Comparison of ENCODE assay signal across 26 cellular contexts in genomic region chr1:227434808-227435207, GRCh38.
DNase-seq lines count a peak whose midpoint lies in the region; ATAC-seq, FAIRE-seq and TF ChIP-seq lines count a peak whose summit lies in the region.
"Had no signal": no experiment of that assay in that cellular context is flagged by ENCODE, and none has a peak within 500 bp of the region (broad histone marks: within the 10 kb centered on the region; RNA-seq: fewer than 3 reads in every experiment).

No MANE protein-coding gene starts in this region.

- no peak overlapping the region for H4K91ac ChIP-seq in H1 (replicated peaks; ENCODE audit: insufficient read length, low read length)

- H3K27ac Mint-ChIP-seq in astrocyte (ENCODE audit: unreplicated experiment) (peak overlapping the region; percentile 26), T-helper 17 cell (no peak overlapping the region)

- H3K36me3 Mint-ChIP-seq in astrocyte (ENCODE audit: low read depth, unreplicated experiment) = no peaks in the 10 kb centered on the region
- peaks cover 2% of the 10 kb centered on the region for H3K36me3 Mint-ChIP-seq in T-helper 17 cell (ENCODE audit: low read depth)
- H3K36me3 Mint-ChIP-seq: CD4-positive, alpha-beta memory T cell had no signal

- H4K8ac ChIP-seq in H1 (ENCODE audit: extremely low read depth, insufficient read depth, low read length) = no peak overlapping the region

- H2BK5ac ChIP-seq in H1 (ENCODE audit: low read depth, low read length) = no peak overlapping the region

- no peak overlapping the region for H3K14ac ChIP-seq in H1 (ENCODE audit: insufficient read length)

- H3K9ac ChIP-seq in HCT116 (ENCODE audit: low read length) = no peak overlapping the region
- H3K9ac ChIP-seq in astrocyte (ENCODE audit: low read length) = no peak overlapping the region
- no peak overlapping the region for H3K9ac ChIP-seq in H1 (replicated peaks in 1 of 4; ENCODE audit: extremely low read depth in 1 of 4, low read depth in 3 of 4, low read length in 3 of 4)

- H3K9me3 Mint-ChIP-seq in astrocyte (ENCODE audit: unreplicated experiment) = no peaks in the 10 kb centered on the region

- no peak overlapping the region for H3K4me3 ChIP-seq in HCT116 (replicated peaks in 1 of 2; ENCODE audit: low read depth in 1 of 2, low read length in 2 of 2)
- no peak overlapping the region for H3K4me3 ChIP-seq in astrocyte (ENCODE audit: insufficient read depth, low read depth, low read length)
- no peak overlapping the region for H3K4me3 ChIP-seq in H1 (ENCODE audit: extremely low read depth in 1 of 4, insufficient read depth in 2 of 4, low read depth in 3 of 4, low read length in 4 of 4)
- H3K4me3 ChIP-seq: A549, GM12878, SJSA1 had no signal

- no peak overlapping the region for H3K27ac ChIP-seq in HCT116 (ENCODE audit: low read depth, low read length)
- H3K27ac ChIP-seq in astrocyte (ENCODE audit: low read depth, low read length) = no peak overlapping the region
- H3K27ac ChIP-seq in H1 (ENCODE audit: low read depth, low read length) = no peak overlapping the region
- peak overlapping the region; percentile 76 for H3K27ac ChIP-seq in substantia nigra (ENCODE audit: low read depth, low read length, poor library complexity, severe bottlenecking)
- H3K27ac ChIP-seq: SJSA1 had no signal

- peaks cover 5% of the 10 kb centered on the region for H3K4me1 Mint-ChIP-seq in astrocyte (ENCODE audit: low read depth, unreplicated experiment)
- H3K4me1 Mint-ChIP-seq in T-helper 17 cell = peaks cover 7% of the 10 kb centered on the region

- H3K9me2 ChIP-seq in HCT116 (ENCODE audit: insufficient read depth) = no peaks in the 10 kb centered on the region

- H3K23me2 ChIP-seq in H1 (ENCODE audit: low read depth, low read length) = no peaks in the 10 kb centered on the region

- ATAC-seq in HCT116 = no peak
- no peak for ATAC-seq in GM18519 (IDR thresholded peaks at IDR 0.05; ENCODE audit: low FRiP score, unreplicated experiment)
- ATAC-seq in T-helper 17 cell = no peak
- ATAC-seq: A549, GM12878, PC-3 had no signal

- H3K4me1 ChIP-seq in HCT116 (ENCODE audit: control insufficient read depth in 1 of 2, insufficient read depth in 2 of 2, low read length in 2 of 2) = peaks cover 0 to 17% of the 10 kb centered on the region in 2 experiments; a peak in 3 of 4 replicates
- peaks cover 16% of the 10 kb centered on the region for H3K4me1 ChIP-seq in astrocyte (ENCODE audit: insufficient read depth, low read length)
- peaks cover 0 to 5% (median 2%) of the 10 kb centered on the region in 4 experiments; a peak in 3 of 7 replicates for H3K4me1 ChIP-seq in H1 (replicated peaks in 1 of 4; ENCODE audit: control insufficient read depth in 3 of 4, insufficient read depth in 4 of 4, low read length in 3 of 4)

- H3K27me3 Mint-ChIP-seq in astrocyte (ENCODE audit: low read depth, unreplicated experiment) = peaks cover 12% of the 10 kb centered on the region
- H3K27me3 Mint-ChIP-seq in T-helper 17 cell = peaks cover 60% of the 10 kb centered on the region

- H3K36me3 ChIP-seq in HCT116 (ENCODE audit: control insufficient read depth in 1 of 2, insufficient read depth in 2 of 2, low read length in 2 of 2) (no peaks in the 10 kb centered on the region), astrocyte (ENCODE audit: insufficient read depth, low read length) (no peaks in the 10 kb centered on the region), H1 (ENCODE audit: control insufficient read depth in 2 of 4, insufficient read depth in 4 of 4, low read length in 3 of 4) (no peaks in the 10 kb centered on the region)
- H3K36me3 ChIP-seq: SJSA1 had no signal

- H3K4me3 Mint-ChIP-seq in astrocyte (ENCODE audit: unreplicated experiment) (no peak overlapping the region), T-helper 17 cell (no peak overlapping the region)
- H3K4me3 Mint-ChIP-seq: CD4-positive, alpha-beta memory T cell had no signal

- 85% methylated on average over 2 of the region's 2 CpGs; no CpG with 5 or more reads in 1 of the 2 experiments for WGBS in H1 (ENCODE audit: extremely low coverage in 1 of 2, insufficient coverage in 1 of 2, insufficient read length in 1 of 2, insufficient replicate concordance in 2 of 2, low coverage in 1 of 2, low lambda C conversion rate in 2 of 2, missing lambda C conversion rate in 1 of 2), 2 experiments

- POLR2A ChIA-PET in HCT116 (lab: Charles Lee) (no interaction called here), H1 (lab: Charles Lee; ENCODE audit: partially characterized antibody) (interaction anchor here (0.7 kb wide), 1 partner anchor 116 kb away, joined by 3 read pairs; the partner anchor contains the start of gene CDC42BPA)

- DNase-seq in HCT116 (ENCODE audit: low read depth, low spot score) = no peak
- DNase-seq in astrocyte (ENCODE audit: low read depth) = no peak
- no peak for DNase-seq in H1 (ENCODE audit: low read depth in 1 of 2, low spot score in 2 of 2)
- DNase-seq in substantia nigra (lab: John Stamatoyannopoulos, UW) = no peak
- no peak for DNase-seq in T-helper 17 cell
- DNase-seq in NCI-H1436 treated with DMSO at 0.1 percent for 48 hours (lab: John Stamatoyannopoulos, UW) = no peak
- DNase-seq: C1 segment of cervical spinal cord; CD4-positive, alpha-beta memory T cell; COR-L47; DMS79; EL; GDM1; Kasumi-1; NCI-H1092 treated with DMSO at 0.1 percent for 48 hours; NCI-H1436; NCI-H187 treated with DMSO at 0.1 percent for 48 hours; NCI-H2107; NCI-H446; NCI-H526; NCI-H82; NK-92 treated with Interleukin-12 subunit alpha and Interleukin-12 subunit beta, amount 100 ng/mL, for 24 hours; PC-3 had no signal

- no peak overlapping the region for H2BK120ac ChIP-seq in H1 (replicated peaks; ENCODE audit: low read depth, low read length)

- H3K9me3 ChIP-seq in HCT116 (ENCODE audit: control insufficient read depth in 1 of 2, insufficient read depth in 1 of 2, low read depth in 1 of 2, low read length in 2 of 2) = no peaks in the 10 kb centered on the region
- H3K9me3 ChIP-seq in astrocyte (ENCODE audit: insufficient read depth, low read depth, low read length) = no peaks in the 10 kb centered on the region
- H3K9me3 ChIP-seq in H1 (ENCODE audit: insufficient read depth in 2 of 2, low read depth in 1 of 2, low read length in 1 of 2) = 0 out of 4 replicates have a peak, but pooled peaks cover 0 to 2% of the 10 kb centered on the region in 2 experiments
- no peaks in the 10 kb centered on the region for H3K9me3 ChIP-seq in T-helper 17 cell (ENCODE audit: control insufficient read depth, low read length, poor library complexity, severe bottlenecking)
- H3K9me3 ChIP-seq: A549, SJSA1 had no signal

- no peak overlapping the region for H2AK5ac ChIP-seq in H1 (ENCODE audit: low read depth, low read length)

- BruUV-seq in HCT116 (replicated peaks; lab: Mats Ljungman, UMichigan) = no TSS peak

- TF ChIP-seq RAD21 in HCT116 (IDR thresholded peaks at IDR 0.05; ENCODE audit: low read depth) (no peak), H1 (IDR thresholded peaks at IDR 0.05 in 1 of 2, conservative IDR thresholded peaks at IDR 0.05 in 1 of 2; ENCODE audit: low read depth in 2 of 2, low read length in 2 of 2) (no peak)

- no peak overlapping the region for H4K5ac ChIP-seq in H1 (ENCODE audit: insufficient read length, low read depth, low read length)

- no peak overlapping the region for H3K23ac ChIP-seq in H1 (ENCODE audit: insufficient read length)

- no peak overlapping the region for H3K18ac ChIP-seq in H1 (ENCODE audit: extremely low read depth, low read length)

- H3K27me3 ChIP-seq in HCT116 (ENCODE audit: insufficient read depth, low read length) = no peaks in the 10 kb centered on the region
- peaks cover 7% of the 10 kb centered on the region for H3K27me3 ChIP-seq in astrocyte (ENCODE audit: insufficient read depth, low read length)
- no peaks in the 10 kb centered on the region for H3K27me3 ChIP-seq in H1 (replicated peaks in 1 of 4; ENCODE audit: control insufficient read depth in 3 of 4, extremely low read depth in 1 of 4, insufficient read depth in 3 of 4, low read length in 3 of 4)
- H3K27me3 ChIP-seq: SJSA1 had no signal

- no peaks in the 10 kb centered on the region for H4K20me1 ChIP-seq in HCT116 (ENCODE audit: insufficient read depth)
- no peaks in the 10 kb centered on the region for H4K20me1 ChIP-seq in astrocyte (ENCODE audit: insufficient read depth, low read length)
- no peaks in the 10 kb centered on the region for H4K20me1 ChIP-seq in H1 (replicated peaks in 1 of 2; ENCODE audit: control insufficient read depth in 1 of 2, insufficient read depth in 2 of 2, low read length in 2 of 2)

- RAD21 ChIA-PET in HCT116 (lab: Charles Lee; ENCODE audit: low non-redundant PET in 1 of 2, low total read pairs in 2 of 2, uncharacterized antibody in 2 of 2, unreplicated experiment in 2 of 2) = no interaction called here

- H3K79me2 ChIP-seq in HCT116 (ENCODE audit: insufficient read depth, low read length) (no peaks in the 10 kb centered on the region), astrocyte (ENCODE audit: insufficient read depth, low read length) (no peaks in the 10 kb centered on the region), H1 (ENCODE audit: control insufficient read depth in 1 of 2, insufficient read depth in 2 of 2, low read length in 2 of 2) (no peaks in the 10 kb centered on the region)

- no peak overlapping the region for H2BK12ac ChIP-seq in H1 (ENCODE audit: low read depth, low read length)

- H3K4ac ChIP-seq in H1 (replicated peaks; ENCODE audit: insufficient read length, low read depth, low read length) = no peak overlapping the region

- no peak for TF ChIP-seq EP300 in H1 (IDR thresholded peaks at IDR 0.05; ENCODE audit: borderline replicate concordance in 1 of 2, low read depth in 2 of 2, low read length in 2 of 2)

- H3K56ac ChIP-seq in H1 (replicated peaks; ENCODE audit: insufficient read length, low read depth, low read length) = no peak overlapping the region

- H2BK15ac ChIP-seq in H1 (ENCODE audit: low read length) = no peak overlapping the region

- H3K79me1 ChIP-seq in H1 (ENCODE audit: low read depth, low read length) = no peaks in the 10 kb centered on the region

- intact Hi-C loops in HCT116 (cut with micrococcal nuclease) = loop anchor here (5.0 to 10.0 kb wide), 3 partner anchors 118 to 1010 kb away; partner anchors contain the start of gene CDC42BPA

- H2AFZ ChIP-seq in HCT116 (ENCODE audit: low read depth, low read length, poor library complexity, severe bottlenecking) (peak overlapping the region; percentile 56), astrocyte (ENCODE audit: low read depth, low read length) (no peak overlapping the region), H1 (ENCODE audit: low read length) (0 out of 2 replicates have a peak overlapping the region, but pooled peaks have one; percentile 66)

- TF ChIP-seq POLR2A in HCT116 (IDR thresholded peaks at IDR 0.05; ENCODE audit: borderline replicate concordance, extremely low read depth, insufficient read depth, insufficient read length) (no peak), H1 (IDR thresholded peaks at IDR 0.05; ENCODE audit: control extremely low read depth in 1 of 2, low read depth in 2 of 2, low read length in 2 of 2) (no peak)

- no peak overlapping the region for H2BK20ac ChIP-seq in H1 (ENCODE audit: low read length)

- TF ChIP-seq CTCF in HCT116 (IDR thresholded peaks at IDR 0.05 in 2 of 3, conservative IDR thresholded peaks at IDR 0.05 in 1 of 3; ENCODE audit: borderline replicate concordance in 1 of 3, insufficient read depth in 1 of 3, low read depth in 2 of 3, low read length in 2 of 3) (no peak), astrocyte (IDR thresholded peaks at IDR 0.05; ENCODE audit: insufficient read depth, low read depth, low read length) (no peak), H1 (IDR thresholded peaks at IDR 0.05; ENCODE audit: control extremely low read depth in 1 of 3, insufficient read depth in 1 of 3, low read depth in 1 of 3, low read length in 3 of 3) (no peak)

- CTCF ChIA-PET in HCT116 (lab: Charles Lee) = interaction anchor here (0.7 kb wide), 1 partner anchor 244 kb away, joined by 3 read pairs; no protein-coding TSS in a partner anchor
- CTCF ChIA-PET in H1 (lab: Charles Lee; ENCODE audit: partially characterized antibody) = interaction anchor here (0.6 to 1.3 kb wide), 5 partner anchors 10 to 444 kb away, joined by 3 to 4 read pairs (median 3); partner anchors contain the start of genes JMJD4 and SNAP47

- no peak for FAIRE-seq in astrocyte (lab: Jason Lieb, UNC)
- no peak for FAIRE-seq in H1 (lab: Jason Lieb, UNC)
- FAIRE-seq: A549, GM12878 had no signal

- H3K4me2 ChIP-seq in HCT116 (ENCODE audit: low read length) (no peak overlapping the region), astrocyte (ENCODE audit: low read length) (no peak overlapping the region), H1 (ENCODE audit: insufficient read depth in 1 of 2, low read depth in 2 of 2, low read length in 2 of 2) (no peak overlapping the region)
- H3K4me2 ChIP-seq: A549 had no signal
